ENCODE assay signal across 10 cellular contexts in the genomic region with DNA sequence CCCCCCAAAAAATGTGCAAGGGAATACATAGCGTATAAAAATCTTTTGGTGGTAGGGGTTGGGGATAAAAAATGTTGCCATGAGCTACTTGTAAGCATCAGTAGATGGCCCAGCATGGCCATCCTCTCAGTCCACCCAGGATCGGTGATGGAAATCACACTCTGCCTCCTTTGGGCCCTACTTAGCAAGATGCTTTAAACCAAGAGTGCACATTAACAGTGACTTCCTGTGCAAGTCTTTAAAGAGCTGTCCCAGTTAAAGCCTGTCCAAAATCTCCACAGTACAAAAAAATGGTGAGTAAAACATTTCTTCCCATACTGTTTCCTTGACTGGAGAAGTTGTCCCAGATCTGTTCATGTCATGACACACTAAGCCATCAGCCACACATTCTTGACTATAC. TPM values are rescaled to one million over a fixed set of nuclear protein-coding genes. Genes with fewer than 3 reads are reported as not detected.
DNase-seq lines count a peak whose midpoint lies in the region; ATAC-seq and TF ChIP-seq lines count a peak whose summit lies in the region.
"Had no signal": no experiment of that assay in that cellular context is flagged by ENCODE, and none has a peak within 500 bp of the region (broad histone marks: within the 10 kb centered on the region; RNA-seq: fewer than 3 reads in every experiment).

No MANE protein-coding gene starts in this region.

- POLR2A ChIA-PET in activated CD4-positive, alpha-beta memory T cell treated with anti-CD3 and anti-CD28 coated beads, Interleukin-2, amount 10 ng/mL, durations not matched to agents 7 days and 5 days (lab: Charles Lee): interaction anchor here (0.5 to 9.6 kb wide), 9 partner anchors 15 to 141 kb away, joined by 3 to 280 read pairs (median 5); partner anchors contain the start of gene ANKRD44

- CTCF ChIA-PET in activated CD4-positive, alpha-beta memory T cell treated with anti-CD3 and anti-CD28 coated beads, Interleukin-2, amount 10 ng/mL, durations not matched to agents 7 days and 5 days (lab: Charles Lee): interaction anchor here (1.2 to 6.7 kb wide), 4 partner anchors 15 to 164 kb away, joined by 3 to 73 read pairs (median 3); partner anchors contain the start of gene ANKRD44

- no peak for TF ChIP-seq CTCF in nephron (IDR thresholded peaks at IDR 0.05; ENCODE audit: unreplicated experiment in 3 of 3)
- no peak for TF ChIP-seq CTCF in GM20000 (IDR thresholded peaks at IDR 0.05; ENCODE audit: extremely low read depth, missing control alignments)

- H3K27me3 Mint-ChIP-seq in activated CD4-positive, alpha-beta memory T cell treated with anti-CD3 and anti-CD28 coated beads, Interleukin-2, amount 10 ng/mL, durations not matched to agents 7 days and 5 days: no peaks in the 10 kb centered on the region
- no peaks in the 10 kb centered on the region for H3K27me3 Mint-ChIP-seq in nephron (ENCODE audit: low read depth)

- peak overlapping the region; percentile 96 for H3K27ac Mint-ChIP-seq in activated CD4-positive, alpha-beta memory T cell treated with anti-CD3 and anti-CD28 coated beads, Interleukin-2, amount 10 ng/mL, durations not matched to agents 7 days and 5 days
- H3K27ac Mint-ChIP-seq in nephron: peak overlapping the region in 2 of 3 experiments; percentile 18 to 51

- DNase-seq in activated CD4-positive, alpha-beta memory T cell treated with anti-CD3 and anti-CD28 coated beads, Interleukin-2, amount 10 ng/mL, durations not matched to agents 7 days and 5 days: no peak
- DNase-seq in GM20000 (ENCODE audit: low spot score) (no peak), KG1 (lab: John Stamatoyannopoulos, UW) (no peak), NCI-H82 (lab: John Stamatoyannopoulos, UW) (no peak)
- DNase-seq: DMS79 treated with DMSO at 0.1 percent for 48 hours, testis had no signal

- peak overlapping the region; percentile 73 for H3K4me3 Mint-ChIP-seq in activated CD4-positive, alpha-beta memory T cell treated with anti-CD3 and anti-CD28 coated beads, Interleukin-2, amount 10 ng/mL, durations not matched to agents 7 days and 5 days
- H3K4me3 Mint-ChIP-seq in nephron: no peak overlapping the region

- ATAC-seq in GM18858 (IDR thresholded peaks at IDR 0.05; ENCODE audit: unreplicated experiment): peak; percentile 32
- peak; percentile 42 for ATAC-seq in HG03175 (IDR thresholded peaks at IDR 0.05; ENCODE audit: unreplicated experiment)
- no peak for ATAC-seq in GM21515 (IDR thresholded peaks at IDR 0.05; ENCODE audit: unreplicated experiment)

- H3K9me3 Mint-ChIP-seq in activated CD4-positive, alpha-beta memory T cell treated with anti-CD3 and anti-CD28 coated beads, Interleukin-2, amount 10 ng/mL, durations not matched to agents 7 days and 5 days: peaks cover 6% of the 10 kb centered on the region
- peaks cover 17% of the 10 kb centered on the region for H3K9me3 Mint-ChIP-seq in nephron

- peaks cover 72% of the 10 kb centered on the region for H3K36me3 Mint-ChIP-seq in activated CD4-positive, alpha-beta memory T cell treated with anti-CD3 and anti-CD28 coated beads, Interleukin-2, amount 10 ng/mL, durations not matched to agents 7 days and 5 days (ENCODE audit: low read depth)
- H3K36me3 Mint-ChIP-seq in nephron (ENCODE audit: low read depth): peaks cover 6% of the 10 kb centered on the region

- H3K4me1 Mint-ChIP-seq in activated CD4-positive, alpha-beta memory T cell treated with anti-CD3 and anti-CD28 coated beads, Interleukin-2, amount 10 ng/mL, durations not matched to agents 7 days and 5 days: peaks cover 90% of the 10 kb centered on the region
- H3K4me1 Mint-ChIP-seq in nephron: peaks cover 45% of the 10 kb centered on the region

RNA-seq across cellular contexts. Expression of gene ANKRD44, which starts 18.0 kb away (rescaled TPM):
- total RNA-seq in activated CD4-positive, alpha-beta memory T cell treated with anti-CD3 and anti-CD28 coated beads, Interleukin-2, amount 10 ng/mL, durations not matched to agents 7 days and 5 days: 100 to 1,000 TPM; 214 to 246 TPM
